In the genomic region with DNA sequence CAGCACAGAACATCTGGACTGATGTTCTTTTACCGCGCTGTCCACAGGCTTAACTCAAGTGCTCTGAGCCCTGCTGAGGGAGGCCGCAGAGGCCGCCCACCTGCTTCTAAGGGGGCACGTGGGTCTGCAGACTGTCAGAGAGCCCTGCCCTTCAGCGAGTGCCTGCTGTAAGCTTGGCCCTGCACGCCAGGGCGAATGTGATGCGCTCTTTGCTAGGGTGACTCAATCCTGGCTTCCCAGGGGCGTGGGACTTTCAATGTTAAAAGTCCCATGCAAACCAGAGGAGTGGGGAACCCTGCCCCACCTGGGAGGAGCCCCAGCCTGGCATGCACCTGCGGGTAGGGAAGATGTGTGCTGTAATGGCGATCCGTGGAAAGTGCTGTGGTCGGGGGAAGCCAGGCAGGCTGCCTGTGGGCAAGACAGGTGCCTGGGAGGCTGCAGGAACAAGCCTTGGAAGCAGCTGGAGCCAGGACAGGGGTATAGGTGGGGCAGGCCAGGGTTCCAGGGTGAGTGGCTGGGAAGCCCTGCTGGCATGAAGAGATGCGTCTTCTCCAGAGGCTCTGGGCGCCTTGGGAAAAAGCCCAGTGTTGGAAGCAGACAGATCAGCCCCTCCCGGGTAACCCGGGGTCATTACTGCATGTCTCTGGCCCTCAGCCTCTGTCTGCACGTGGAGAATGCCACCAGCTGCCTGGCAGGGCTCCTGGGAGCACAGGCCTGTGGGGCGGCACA, we compare ENCODE assay signal across 8 cellular contexts. TPM values are rescaled to one million over a fixed set of nuclear protein-coding genes. Genes with fewer than 3 reads are reported as not detected.
DNase-seq lines count a peak whose midpoint lies in the region; ATAC-seq and TF ChIP-seq lines count a peak whose summit lies in the region.

No MANE protein-coding gene starts in this region.

- peaks cover 0 to under 1% (median 0%) of the 10 kb centered on the region in 5 experiments for H3K9me3 Mint-ChIP-seq in brain

- H3K27me3 Mint-ChIP-seq in brain: no peaks in the 10 kb centered on the region

- CTCF ChIA-PET in AG04450 (lab: Charles Lee): interaction anchor here (1.0 kb wide), 1 partner anchor 352 kb away, joined by 4 read pairs; no protein-coding TSS in a partner anchor

- POLR2A ChIA-PET in AG04450 (lab: Yijun Ruan, JAX): interaction anchor here (1.5 kb wide), 1 partner anchor 19 kb away, joined by 6 read pairs; no protein-coding TSS in a partner anchor

- H3K36me3 ChIP-seq in RWPE2 (ENCODE audit: low read depth): no peaks in the 10 kb centered on the region; the same call in 1 of the 2 replicates

- peaks cover 35% of the 10 kb centered on the region for H3K27me3 ChIP-seq in AG04450 (ENCODE audit: control insufficient read depth, insufficient read depth, low read length)
- no peaks in the 10 kb centered on the region for H3K27me3 ChIP-seq in RWPE2 (ENCODE audit: insufficient read depth, poor library complexity, severe bottlenecking)
- peaks cover 7% of the 10 kb centered on the region for H3K27me3 ChIP-seq in layer of hippocampus (ENCODE audit: control insufficient read depth, insufficient read depth, low read length)

- TF ChIP-seq CTCF in AG04450 (IDR thresholded peaks at IDR 0.05; ENCODE audit: low read depth, low read length): no peak
- no peak for TF ChIP-seq CTCF in RWPE2 (IDR thresholded peaks at IDR 0.05; ENCODE audit: poor library complexity, severe bottlenecking)
- no peak for TF ChIP-seq CTCF in brain (conservative IDR thresholded peaks at IDR 0.05)

- H3K4me1 ChIP-seq in RWPE2 (ENCODE audit: insufficient read depth, poor library complexity, severe bottlenecking): peaks cover 31% of the 10 kb centered on the region

- no peak for DNase-seq in AG04450 (ENCODE audit: low read depth, low spot score)
- no peak for DNase-seq in RWPE2 (ENCODE audit: low spot score)
- DNase-seq in stimulated activated CD4-positive, alpha-beta T cell treated with anti-CD3 and anti-CD28 coated beads, Interleukin-4, amount 100 ng/mL, for 48 hours (ENCODE audit: low read depth in 2 of 2): peak; percentile 58 to 63
- no peak for DNase-seq in mucosa of gallbladder (ENCODE audit: low spot score)

- peak; percentile 32 for ATAC-seq in GM18873 (IDR thresholded peaks at IDR 0.05; ENCODE audit: low FRiP score, unreplicated experiment)
- peak; percentile 24 for ATAC-seq in HG03095 (IDR thresholded peaks at IDR 0.05; ENCODE audit: unreplicated experiment)
- ATAC-seq in RWPE2 (ENCODE audit: low read depth): peak; percentile 49

- H3K4me3 Mint-ChIP-seq in brain: peak overlapping the region; percentile 74 to 93 (median 91)

- no peak overlapping the region for H3K27ac ChIP-seq in AG04450 (ENCODE audit: low read depth, low read length)
- H3K27ac ChIP-seq in RWPE2 (ENCODE audit: poor library complexity, severe bottlenecking): peak overlapping the region; percentile 65
- H3K27ac ChIP-seq in layer of hippocampus (ENCODE audit: low read depth, low read length): peak overlapping the region; percentile 52

- H3K4me1 Mint-ChIP-seq in brain: peaks cover 62% of the 10 kb centered on the region

- H3K27ac Mint-ChIP-seq in brain: peak overlapping the region; percentile 89 to 99 (median 93)

- H3K9me3 ChIP-seq in AG04450 (ENCODE audit: control insufficient read depth, insufficient read depth, low read length): no peaks in the 10 kb centered on the region; the same call in 1 of the 2 replicates
- no peaks in the 10 kb centered on the region for H3K9me3 ChIP-seq in RWPE2 (ENCODE audit: severe bottlenecking)

- H3K36me3 Mint-ChIP-seq in brain: peaks cover 9% of the 10 kb centered on the region

- H3K4me3 ChIP-seq in AG04450 (ENCODE audit: low read depth, low read length) (peak overlapping the region; percentile 47), RWPE2 (ENCODE audit: severe bottlenecking) (peak overlapping the region; percentile 68)

RNA-seq across cellular contexts. Expression of gene PANK4, which starts 0.6 kb away (rescaled TPM):
- polyA plus RNA-seq in AG04450 (2011; rRNA removed) (10.9 and 13.4 TPM in 2 replicates), brain (ENCODE audit: insufficient read depth, low read depth, low replicate concordance) (23.7 TPM)
- polyA minus RNA-seq in AG04450 (2011; rRNA and poly(A)+ RNA removed): 20.5 and 32.0 TPM in 2 replicates
- total RNA-seq in mucosa of gallbladder: 39.9 TPM

RNA-seq across cellular contexts. Expression of gene HES5, which starts 3.1 kb away (rescaled TPM):
- polyA plus RNA-seq in AG04450 (2011; rRNA removed) (not detected in 2 replicates), brain (ENCODE audit: insufficient read depth, low read depth, low replicate concordance) (1.6 TPM)
- not detected in 2 replicates for polyA minus RNA-seq in AG04450 (2011; rRNA and poly(A)+ RNA removed)
- total RNA-seq in mucosa of gallbladder: 0.20 TPM

RNA-seq across cellular contexts. Expression of gene TNFRSF14, which starts 29.2 kb away (rescaled TPM):
- polyA plus RNA-seq in AG04450 (2011; rRNA removed): 5.4 and 7.9 TPM in 2 replicates
- polyA minus RNA-seq in AG04450 (2011; rRNA and poly(A)+ RNA removed): 3.0 and 3.4 TPM in 2 replicates
- polyA plus RNA-seq in brain (ENCODE audit: insufficient read depth, low read depth, low replicate concordance): 12.1 TPM
- total RNA-seq in mucosa of gallbladder: 231 TPM

RNA-seq across cellular contexts. Expression of gene PLCH2, which starts 50.9 kb away (rescaled TPM):
- polyA plus RNA-seq in AG04450 (2011; rRNA removed) (0.05 and 0.06 TPM in 2 replicates), brain (ENCODE audit: insufficient read depth, low read depth, low replicate concordance) (5.5 TPM)
- polyA minus RNA-seq in AG04450 (2011; rRNA and poly(A)+ RNA removed): 0.05 and 0.13 TPM in 2 replicates
- 8.1 TPM for total RNA-seq in mucosa of gallbladder

RNA-seq across cellular contexts. Expression of gene PRXL2B, which starts 59.6 kb away (rescaled TPM):
- polyA plus RNA-seq in AG04450 (2011; rRNA removed) (10.2 and 14.3 TPM in 2 replicates), brain (ENCODE audit: insufficient read depth, low read depth, low replicate concordance) (42.7 TPM)
- polyA minus RNA-seq in AG04450 (2011; rRNA and poly(A)+ RNA removed): 8.3 and 11.3 TPM in 2 replicates
- 133 TPM for total RNA-seq in mucosa of gallbladder

Comparison
In these comparisons a context has a peak if more than half of its experiments do, and no peak if none do; other contexts are left out.
1. DNase-seq: peak in stimulated activated CD4-positive, alpha-beta T cell treated with anti-CD3 and anti-CD28 coated beads, Interleukin-4, amount 100 ng/mL, for 48 hours (2 of 2); none in AG04450 (single experiment), RWPE2 (single experiment) and mucosa of gallbladder (single experiment).
2. Peak in every context shown above with its lines, with median percentiles within 50 percentile points of each other: ATAC-seq.